In genomic region chr11:113946162-113946561, GRCh38 we compare ENCODE assay signal across 1 cellular context.
TF ChIP-seq lines count a peak whose summit lies in the region.

No MANE protein-coding gene starts in this region.

TF ChIP-seq in HEK293, 187 proteins besides CTCF, POLR2A, EP300 and RAD21:
- peak; percentile 43 for TF ChIP-seq ZNF623 (tag by site-specific recombination; IDR thresholded peaks at IDR 0.05)
- TF ChIP-seq ZNF426 (tag by site-specific recombination; IDR thresholded peaks at IDR 0.05): peak; percentile 55
- peak; percentile 30 for TF ChIP-seq ZNF510 (tag by site-specific recombination; IDR thresholded peaks at IDR 0.05; ENCODE audit: insufficient replicate concordance)
- TF ChIP-seq ZNF555 (tag by site-specific recombination; conservative IDR thresholded peaks at IDR 0.05): peak; percentile 46
- TF ChIP-seq ZNF558 (tag by site-specific recombination; IDR thresholded peaks at IDR 0.05): 0 out of 2 replicates have a peak, but pooled peaks have one; percentile 36
- TF ChIP-seq ZNF19 (tag by site-specific recombination; IDR thresholded peaks at IDR 0.05; ENCODE audit: low read depth): 0 out of 2 replicates have a peak, but pooled peaks have one; percentile 23
- TF ChIP-seq ZNF433 (tag by site-specific recombination; IDR thresholded peaks at IDR 0.05; ENCODE audit: low read depth): peak; percentile 63; the same call in 1 of the 2 replicates
- peak; percentile 32; the same call in 1 of the 2 replicates for TF ChIP-seq ZBTB8A (tag by site-specific recombination; IDR thresholded peaks at IDR 0.05)
- TF ChIP-seq ZNF394 (tag by site-specific recombination; IDR thresholded peaks at IDR 0.05; ENCODE audit: borderline replicate concordance): peak; percentile 81; the same call in 1 of the 2 replicates
- peak; percentile 75 for TF ChIP-seq ZNF518A (tag by site-specific recombination; conservative IDR thresholded peaks at IDR 0.05; ENCODE audit: low read depth)
- TF ChIP-seq ZBTB11 (tag by site-specific recombination; conservative IDR thresholded peaks at IDR 0.05; ENCODE audit: low read depth): peak; percentile 49; the same call in 1 of the 2 replicates
- TF ChIP-seq ZNF140 (tag by site-specific recombination; IDR thresholded peaks at IDR 0.05): peak; percentile 36; the same call in 1 of the 2 replicates
- 0 out of 2 replicates have a peak, but pooled peaks have one; percentile 40 for TF ChIP-seq REST (tag by site-specific recombination; IDR thresholded peaks at IDR 0.05)
TF ChIP-seq in HEK293: peak in this region for 13; not testable (repeated sequence) for 174.
